1 cellular context compared by ENCODE assay signal in genomic region chr16:81077077-81077940, GRCh38.
TF ChIP-seq lines count a peak whose summit lies in the region.

A gene with protein sequence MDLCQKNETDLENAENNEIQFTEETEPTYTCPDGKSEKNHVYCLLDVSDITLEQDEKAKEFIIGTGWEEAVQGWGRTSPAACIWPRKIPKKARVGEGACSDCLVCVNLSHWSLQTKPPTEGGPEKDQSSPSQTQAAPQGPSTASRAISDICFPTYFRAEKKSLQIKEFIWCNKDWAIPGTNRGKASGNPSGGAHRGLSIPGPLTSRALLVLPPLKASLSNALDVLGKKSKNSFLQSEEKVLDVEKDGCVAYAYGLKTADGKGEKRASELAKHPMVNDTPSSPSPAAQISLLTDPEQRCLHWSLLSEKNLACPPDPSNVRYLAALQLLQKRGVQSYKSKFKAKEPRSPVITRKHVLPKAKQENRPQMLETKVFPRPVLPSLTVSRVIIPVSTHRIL (minus strand): TSS chr16:81077238. CDS start chr16:81063955, 13,283 bp downstream.

TF ChIP-seq in HepG2, 621 proteins besides CTCF, POLR2A, EP300 and RAD21 (continued from another document and continues in another):
- TF ChIP-seq NFAT5 (CRISPR knock-in tag; IDR thresholded peaks at IDR 0.05), result peak; percentile 85
- TF ChIP-seq PRDM4 (CRISPR knock-in tag; IDR thresholded peaks at IDR 0.05; ENCODE audit: borderline replicate concordance), result no peak
- peak; percentile 53 for TF ChIP-seq PITX1 (CRISPR knock-in tag; IDR thresholded peaks at IDR 0.05)
- TF ChIP-seq JDP2 (CRISPR knock-in tag; IDR thresholded peaks at IDR 0.05; ENCODE audit: borderline replicate concordance), result no peak
- TF ChIP-seq HNRNPL (IDR thresholded peaks at IDR 0.05; ENCODE audit: low read depth, low read length), result no peak; the same call in 1 of the 2 replicates
- TF ChIP-seq SP2 (CRISPR knock-in tag; IDR thresholded peaks at IDR 0.05), result peak; percentile 87
- TF ChIP-seq ZSCAN30 (CRISPR knock-in tag; IDR thresholded peaks at IDR 0.05), result no peak
- TF ChIP-seq NR1H2 (CRISPR knock-in tag; IDR thresholded peaks at IDR 0.05; ENCODE audit: borderline replicate concordance, low read depth), result no peak
- TF ChIP-seq KDM1A (CRISPR knock-in tag; IDR thresholded peaks at IDR 0.05), result 0 out of 2 replicates have a peak, but pooled peaks have one; percentile 43
- TF ChIP-seq HNRNPH1 (optimal IDR thresholded peaks at IDR 0.05; ENCODE audit: low read depth, low read length), result no peak
- TF ChIP-seq KLF6 (CRISPR knock-in tag; IDR thresholded peaks at IDR 0.05), result no peak; the same call in 1 of the 2 replicates
- TF ChIP-seq ZNF709 (CRISPR knock-in tag; IDR thresholded peaks at IDR 0.05), result 0 out of 2 replicates have a peak, but pooled peaks have one; percentile 35
- TF ChIP-seq ZNF510 (CRISPR knock-in tag; IDR thresholded peaks at IDR 0.05; ENCODE audit: low read depth), result no peak; the same call in 1 of the 2 replicates
- peak; percentile 97 for TF ChIP-seq ZNF567 (CRISPR knock-in tag; IDR thresholded peaks at IDR 0.05; ENCODE audit: borderline replicate concordance)
- TF ChIP-seq KLF9 (CRISPR knock-in tag; IDR thresholded peaks at IDR 0.05; ENCODE audit: low read depth), result peak; percentile 68; the same call in 1 of the 2 replicates
- TF ChIP-seq PCBP2 (optimal IDR thresholded peaks at IDR 0.05; ENCODE audit: low read depth, low read length, poor library complexity, severe bottlenecking), result no peak
- no peak; the same call in 1 of the 2 replicates for TF ChIP-seq NR2F2 (IDR thresholded peaks at IDR 0.05; ENCODE audit: borderline replicate concordance, low read depth)
- TF ChIP-seq CEBPB (IDR thresholded peaks at IDR 0.05; ENCODE audit: borderline replicate concordance, low read depth, low read length), result no peak
- peak; percentile 96 for TF ChIP-seq ZFP91 (CRISPR knock-in tag; IDR thresholded peaks at IDR 0.05; ENCODE audit: borderline replicate concordance)
- TF ChIP-seq ZKSCAN1 (IDR thresholded peaks at IDR 0.05; ENCODE audit: low read length), result no peak
- no peak for TF ChIP-seq RFX5 (IDR thresholded peaks at IDR 0.05; ENCODE audit: low read depth, low read length)
- no peak for TF ChIP-seq SSRP1 (CRISPR knock-in tag; IDR thresholded peaks at IDR 0.05)
- TF ChIP-seq ZNF234 (CRISPR knock-in tag; conservative IDR thresholded peaks at IDR 0.05), result 0 out of 2 replicates have a peak, but pooled peaks have one; percentile 37
- TF ChIP-seq MATR3 (CRISPR knock-in tag; IDR thresholded peaks at IDR 0.05), result no peak
- peak; percentile 96 for TF ChIP-seq SIN3A (IDR thresholded peaks at IDR 0.05; ENCODE audit: borderline replicate concordance, low read depth, low read length)
- peak; percentile 58; the same call in 1 of the 2 replicates for TF ChIP-seq ESRRA (CRISPR knock-in tag; IDR thresholded peaks at IDR 0.05; ENCODE audit: low read depth)
- 0 out of 2 replicates have a peak, but pooled peaks have one; percentile 59 for TF ChIP-seq ZNF121 (CRISPR knock-in tag; IDR thresholded peaks at IDR 0.05)
- peak; percentile 82 for TF ChIP-seq ZNF367 (CRISPR knock-in tag; IDR thresholded peaks at IDR 0.05; ENCODE audit: borderline replicate concordance)
- TF ChIP-seq, protein P1, sequence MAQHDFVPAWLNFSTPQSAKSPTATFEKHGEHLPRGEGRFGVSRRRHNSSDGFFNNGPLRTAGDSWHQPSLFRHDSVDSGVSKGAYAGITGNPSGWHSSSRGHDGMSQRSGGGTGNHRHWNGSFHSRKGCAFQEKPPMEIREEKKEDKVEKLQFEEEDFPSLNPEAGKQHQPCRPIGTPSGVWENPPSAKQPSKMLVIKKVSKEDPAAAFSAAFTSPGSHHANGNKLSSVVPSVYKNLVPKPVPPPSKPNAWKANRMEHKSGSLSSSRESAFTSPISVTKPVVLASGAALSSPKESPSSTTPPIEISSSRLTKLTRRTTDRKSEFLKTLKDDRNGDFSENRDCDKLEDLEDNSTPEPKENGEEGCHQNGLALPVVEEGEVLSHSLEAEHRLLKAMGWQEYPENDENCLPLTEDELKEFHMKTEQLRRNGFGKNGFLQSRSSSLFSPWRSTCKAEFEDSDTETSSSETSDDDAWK (CRISPR knock-in tag; IDR thresholded peaks at IDR 0.05), result no peak
- TF ChIP-seq ZNF451 (CRISPR knock-in tag; IDR thresholded peaks at IDR 0.05), result peak; percentile 90
- no peak; the same call in 1 of the 2 replicates for TF ChIP-seq ADNP (CRISPR knock-in tag; IDR thresholded peaks at IDR 0.05)
- TF ChIP-seq TFAP4 (IDR thresholded peaks at IDR 0.05; ENCODE audit: borderline replicate concordance, low read depth), result no peak
- TF ChIP-seq REL (CRISPR knock-in tag; conservative IDR thresholded peaks at IDR 0.05), result no peak
- no peak for TF ChIP-seq NR3C1 (CRISPR knock-in tag; IDR thresholded peaks at IDR 0.05)
- peak; percentile 89 for TF ChIP-seq ZNF430 (CRISPR knock-in tag; IDR thresholded peaks at IDR 0.05)
- no peak for TF ChIP-seq U2AF1 (optimal IDR thresholded peaks at IDR 0.05; ENCODE audit: low read depth, low read length)
- TF ChIP-seq ZNF788 (CRISPR knock-in tag; IDR thresholded peaks at IDR 0.05; ENCODE audit: borderline replicate concordance), result no peak; the same call in 1 of the 2 replicates
- no peak for TF ChIP-seq ZNF7 (CRISPR knock-in tag; IDR thresholded peaks at IDR 0.05)
- no peak for TF ChIP-seq ZEB1 (IDR thresholded peaks at IDR 0.05; ENCODE audit: insufficient replicate concordance, low read depth)
- peak; percentile 71; the same call in 1 of the 2 replicates for TF ChIP-seq SNAPC2 (CRISPR knock-in tag; IDR thresholded peaks at IDR 0.05)
- no peak for TF ChIP-seq MAFG (CRISPR knock-in tag; IDR thresholded peaks at IDR 0.05)
- TF ChIP-seq ZNF136 (CRISPR knock-in tag; IDR thresholded peaks at IDR 0.05; ENCODE audit: low read depth), result peak; percentile 72; the same call in 1 of the 2 replicates
- no peak; the same call in 1 of the 2 replicates for TF ChIP-seq ZMYM3 (CRISPR knock-in tag; IDR thresholded peaks at IDR 0.05)
- peak; percentile 91 for TF ChIP-seq ATF1 (CRISPR knock-in tag; IDR thresholded peaks at IDR 0.05)
- no peak for TF ChIP-seq GFI1 (CRISPR knock-in tag; IDR thresholded peaks at IDR 0.05; ENCODE audit: borderline replicate concordance)
- no peak for TF ChIP-seq HOXA7 (CRISPR knock-in tag; IDR thresholded peaks at IDR 0.05)
- peak; percentile 70; the same call in 1 of the 2 replicates for TF ChIP-seq NKX3-1 (CRISPR knock-in tag; IDR thresholded peaks at IDR 0.05)
- TF ChIP-seq SATB2 (CRISPR knock-in tag; IDR thresholded peaks at IDR 0.05), result peak; percentile 59; the same call in 1 of the 2 replicates
- TF ChIP-seq YEATS2 (CRISPR knock-in tag; IDR thresholded peaks at IDR 0.05; ENCODE audit: borderline replicate concordance), result peak; percentile 89
- peak; percentile 86; the same call in 1 of the 2 replicates for TF ChIP-seq DMAP1 (CRISPR knock-in tag; IDR thresholded peaks at IDR 0.05)
- TF ChIP-seq, protein P2, sequence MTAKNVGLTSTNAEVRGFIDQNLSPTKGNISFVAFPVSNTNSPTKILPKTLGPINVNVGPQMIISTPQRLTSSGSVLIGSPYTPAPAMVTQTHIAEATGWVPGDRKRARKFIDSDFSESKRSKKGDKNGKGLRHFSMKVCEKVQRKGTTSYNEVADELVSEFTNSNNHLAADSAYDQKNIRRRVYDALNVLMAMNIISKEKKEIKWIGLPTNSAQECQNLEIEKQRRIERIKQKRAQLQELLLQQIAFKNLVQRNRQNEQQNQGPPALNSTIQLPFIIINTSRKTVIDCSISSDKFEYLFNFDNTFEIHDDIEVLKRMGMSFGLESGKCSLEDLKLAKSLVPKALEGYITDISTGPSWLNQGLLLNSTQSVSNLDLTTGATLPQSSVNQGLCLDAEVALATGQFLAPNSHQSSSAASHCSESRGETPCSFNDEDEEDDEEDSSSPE (CRISPR knock-in tag; IDR thresholded peaks at IDR 0.05), result peak; percentile 82
- no peak for TF ChIP-seq ZNF20 (CRISPR knock-in tag; IDR thresholded peaks at IDR 0.05)
- peak; percentile 45; the same call in 1 of the 2 replicates for TF ChIP-seq RARA (CRISPR knock-in tag; IDR thresholded peaks at IDR 0.05)
- TF ChIP-seq ZNF205 (CRISPR knock-in tag; IDR thresholded peaks at IDR 0.05), result peak; percentile 80
- TF ChIP-seq ZNF296 (CRISPR knock-in tag; conservative IDR thresholded peaks at IDR 0.05), result no peak
- no peak for TF ChIP-seq SMAD9 (CRISPR knock-in tag; IDR thresholded peaks at IDR 0.05)
- TF ChIP-seq, protein P3, sequence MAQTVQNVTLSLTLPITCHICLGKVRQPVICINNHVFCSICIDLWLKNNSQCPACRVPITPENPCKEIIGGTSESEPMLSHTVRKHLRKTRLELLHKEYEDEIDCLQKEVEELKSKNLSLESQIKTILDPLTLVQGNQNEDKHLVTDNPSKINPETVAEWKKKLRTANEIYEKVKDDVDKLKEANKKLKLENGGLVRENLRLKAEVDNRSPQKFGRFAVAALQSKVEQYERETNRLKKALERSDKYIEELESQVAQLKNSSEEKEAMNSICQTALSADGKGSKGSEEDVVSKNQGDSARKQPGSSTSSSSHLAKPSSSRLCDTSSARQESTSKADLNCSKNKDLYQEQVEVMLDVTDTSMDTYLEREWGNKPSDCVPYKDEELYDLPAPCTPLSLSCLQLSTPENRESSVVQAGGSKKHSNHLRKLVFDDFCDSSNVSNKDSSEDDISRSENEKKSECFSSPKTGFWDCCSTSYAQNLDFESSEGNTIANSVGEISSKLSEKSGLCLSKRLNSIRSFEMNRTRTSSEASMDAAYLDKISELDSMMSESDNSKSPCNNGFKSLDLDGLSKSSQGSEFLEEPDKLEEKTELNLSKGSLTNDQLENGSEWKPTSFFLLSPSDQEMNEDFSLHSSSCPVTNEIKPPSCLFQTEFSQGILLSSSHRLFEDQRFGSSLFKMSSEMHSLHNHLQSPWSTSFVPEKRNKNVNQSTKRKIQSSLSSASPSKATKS (CRISPR knock-in tag; IDR thresholded peaks at IDR 0.05), result peak; percentile 77; the same call in 1 of the 2 replicates
- TF ChIP-seq JARID2 (CRISPR knock-in tag; IDR thresholded peaks at IDR 0.05; ENCODE audit: insufficient replicate concordance), result no peak
- no peak for TF ChIP-seq CCDC6 (CRISPR knock-in tag; IDR thresholded peaks at IDR 0.05)
